Comparison of ENCODE assay signal across 11 cellular contexts in genomic region chr14:104640681-104641080, GRCh38. TPM values are rescaled to one million over a fixed set of nuclear protein-coding genes. Genes with fewer than 3 reads are reported as not detected.
A peak's percentile ranks its signal among the peaks of the same experiment; 100 is the strongest.
DNase-seq lines count a peak whose midpoint lies in the region; ATAC-seq and TF ChIP-seq lines count a peak whose summit lies in the region.
"Had no signal": no experiment of that assay in that cellular context is flagged by ENCODE, and none has a peak within 500 bp of the region (broad histone marks: within the 10 kb centered on the region; RNA-seq: fewer than 3 reads in every experiment).

No MANE protein-coding gene starts in this region.

- H2AK5ac ChIP-seq in IMR-90 (ENCODE audit: low read depth, low read length), result no peak overlapping the region

- no peaks in the 10 kb centered on the region for H3K9me1 ChIP-seq in IMR-90 (ENCODE audit: insufficient read depth, low read length)

- WGBS in IMR-90 (ENCODE audit: extremely low coverage in 2 of 2, insufficient read length in 1 of 2), 2 experiments, result 93% methylated on average over 3 of the region's 10 CpGs; no CpG with 5 or more reads in 1 of the 2 experiments

- no peak overlapping the region for H3K18ac ChIP-seq in IMR-90 (ENCODE audit: low read depth, low read length)

- H4K20me1 ChIP-seq in BLaER1, result no peaks in the 10 kb centered on the region
- no peaks in the 10 kb centered on the region for H4K20me1 ChIP-seq in IMR-90 (ENCODE audit: insufficient read depth, low read length)

- H3K36me3 ChIP-seq in BLaER1, result no peaks in the 10 kb centered on the region
- no peaks in the 10 kb centered on the region for H3K36me3 ChIP-seq in IMR-90 (ENCODE audit: control insufficient read depth, insufficient read depth, low read length)

- no TSS peak for BruUV-seq in IMR-90 (replicated peaks; lab: Mats Ljungman, UMichigan)

- TF ChIP-seq CTCF in GM13977 (IDR thresholded peaks at IDR 0.05; ENCODE audit: extremely low read depth, insufficient read depth, missing control alignments) (no peak), IMR-90 (conservative IDR thresholded peaks at IDR 0.05; ENCODE audit: low read depth, low read length) (no peak)

- no peak overlapping the region for H2BK120ac ChIP-seq in IMR-90 (ENCODE audit: low read depth, low read length)

- H2AFZ ChIP-seq in IMR-90 (replicated peaks; ENCODE audit: low read length, poor library complexity), result peak overlapping the region; percentile 84
- H2AFZ ChIP-seq: GM23248 had no signal

- no peaks in the 10 kb centered on the region for H3K36me3 Mint-ChIP-seq in activated naive CD4-positive, alpha-beta T cell treated with anti-CD3 and anti-CD28 coated beads, Interleukin-2, amount 50 U/mL, for 72 hours
- H3K36me3 Mint-ChIP-seq: CD4-positive, CD25-positive, alpha-beta regulatory T cell had no signal

- H3K9me3 ChIP-seq in BLaER1 (peaks cover 5% of the 10 kb centered on the region; the same call in 1 of the 2 replicates), IMR-90 (ENCODE audit: control insufficient read depth, insufficient read depth, low read length) (peaks cover 4% of the 10 kb centered on the region)

- H3K4me1 ChIP-seq in BLaER1 (peaks cover 77% of the 10 kb centered on the region), IMR-90 (ENCODE audit: control insufficient read depth, insufficient read depth, low read length) (no peaks in the 10 kb centered on the region)

- no peak overlapping the region for H2BK15ac ChIP-seq in IMR-90 (ENCODE audit: low read depth, low read length)

- H3K23ac ChIP-seq in IMR-90 (ENCODE audit: low read depth, low read length), result no peak overlapping the region

- dilution Hi-C loops in IMR-90 (cut with HindIII; ENCODE audit: low sequenced_read_pairs, unreplicated experiment), result no loop called here

- H4K91ac ChIP-seq in IMR-90 (ENCODE audit: insufficient read depth, low read depth, low read length), result no peak overlapping the region

- no peak overlapping the region for H2BK5ac ChIP-seq in IMR-90 (ENCODE audit: low read depth, low read length, poor library complexity, severe bottlenecking)

- H3K9ac ChIP-seq in BLaER1 (0 out of 2 replicates have a peak overlapping the region, but pooled peaks have one; percentile 15), IMR-90 (ENCODE audit: low read depth, low read length) (no peak overlapping the region)
- H3K9ac ChIP-seq: GM23248 had no signal

- H3K56ac ChIP-seq in IMR-90 (ENCODE audit: extremely low read depth, insufficient read depth, low read length), result no peak overlapping the region

- no peak for ATAC-seq in IMR-90 (ENCODE audit: low read depth)
- peak; percentile 5 for ATAC-seq in sciatic nerve
- ATAC-seq in HG03521 (IDR thresholded peaks at IDR 0.05; ENCODE audit: unreplicated experiment), result no peak
- no peak for ATAC-seq in activated naive CD4-positive, alpha-beta T cell treated with anti-CD3 and anti-CD28 coated beads, Interleukin-2, amount 50 U/mL, for 72 hours

- in situ Hi-C loops in GM13977 (cut with MboI; ENCODE audit: low pct_unique_long_range_greater_than_20kb, low sequenced_read_pairs, unreplicated experiment) (no loop called here), IMR-90 (cut with MboI; ENCODE audit: low sequenced_read_pairs) (loop anchor here (10.0 to 25.0 kb wide), 2 partner anchors 506 to 553 kb away; partner anchors contain the start of genes ASPG and KIF26A)

- peak overlapping the region; percentile 56; the same call in 1 of the 2 replicates for H3K27ac ChIP-seq in BLaER1
- no peak overlapping the region for H3K27ac ChIP-seq in IMR-90 (ENCODE audit: insufficient read depth, low read length)
- H3K27ac ChIP-seq: GM23248, HL-60 had no signal

- no peak for TF ChIP-seq RAD21 in IMR-90 (IDR thresholded peaks at IDR 0.05; ENCODE audit: low read length)

- H2AK9ac ChIP-seq in IMR-90 (replicated peaks; ENCODE audit: low read depth, low read length, poor library complexity), result no peak overlapping the region

- no peak overlapping the region for H4K5ac ChIP-seq in IMR-90 (ENCODE audit: low read depth, low read length)

- H3K14ac ChIP-seq in IMR-90 (replicated peaks; ENCODE audit: low read depth, low read length), result no peak overlapping the region

- H3K79me1 ChIP-seq in IMR-90 (ENCODE audit: low read depth in 1 of 2, low read length in 2 of 2), result no peaks in the 10 kb centered on the region

- H3K27me3 ChIP-seq in BLaER1 (no peaks in the 10 kb centered on the region), IMR-90 (ENCODE audit: control insufficient read depth, insufficient read depth, low read length) (peaks cover 25% of the 10 kb centered on the region)

- intact Hi-C loops in IMR-90 (cut with micrococcal nuclease) (loop anchor here (1.0 kb wide), 2 partner anchors 546 to 562 kb away; no protein-coding TSS in a partner anchor), sciatic nerve (cut with DNase I) (loop anchor here (5.0 kb wide), 1 partner anchor 503 kb away; the partner anchor contains the start of gene KIF26A)

- CTCF ChIA-PET in IMR-90 (lab: Yijun Ruan, JAX), result interaction anchor here (0.8 kb wide), 1 partner anchor 503 kb away, joined by 3 read pairs; no protein-coding TSS in a partner anchor

- no peak for TF ChIP-seq POLR2A in IMR-90 (IDR thresholded peaks at IDR 0.05; ENCODE audit: low read depth, low read length)

- DNase-seq in GM13977 (ENCODE audit: low spot score) (peak; percentile 12), IMR-90 (no peak), sciatic nerve (ENCODE audit: low spot score) (no peak), SW 1271 (lab: John Stamatoyannopoulos, UW) (no peak)
- no peak for DNase-seq in activated naive CD4-positive, alpha-beta T cell treated with anti-CD3 and anti-CD28 coated beads, Interleukin-2, amount 50 U/mL, for 72 hours (ENCODE audit: low spot score in 2 of 2)

- H3K4ac ChIP-seq in IMR-90 (ENCODE audit: low read depth, low read length), result no peak overlapping the region

- H3K4me3 ChIP-seq in BLaER1 (no peak overlapping the region), IMR-90 (ENCODE audit: insufficient read depth, low read depth, low read length) (no peak overlapping the region)
- H3K4me3 ChIP-seq: GM23248 had no signal

- no peak overlapping the region for H2BK20ac ChIP-seq in IMR-90 (ENCODE audit: low read depth, low read length)

- H3K9me3 Mint-ChIP-seq in activated naive CD4-positive, alpha-beta T cell treated with anti-CD3 and anti-CD28 coated beads, Interleukin-2, amount 50 U/mL, for 72 hours, result peaks cover 4 to 7% of the 10 kb centered on the region in 2 donors

- POLR2A ChIA-PET in IMR-90 (lab: Charles Lee; ENCODE audit: unreplicated experiment), result no interaction called here

- H3K4me2 ChIP-seq in BLaER1 (peak overlapping the region; percentile 74), IMR-90 (ENCODE audit: low read depth, low read length) (no peak overlapping the region)

- H3K27ac Mint-ChIP-seq in activated naive CD4-positive, alpha-beta T cell treated with anti-CD3 and anti-CD28 coated beads, Interleukin-2, amount 50 U/mL, for 72 hours, result no peak overlapping the region
- H3K27ac Mint-ChIP-seq: CD4-positive, CD25-positive, alpha-beta regulatory T cell had no signal

- H4K8ac ChIP-seq in IMR-90 (ENCODE audit: low read depth in 2 of 2, low read length in 2 of 2), result no peak overlapping the region

TF ChIP-seq in IMR-90, 13 proteins besides CTCF, POLR2A, EP300 and RAD21:
- TF ChIP-seq RFX5 (IDR thresholded peaks at IDR 0.05; ENCODE audit: low read depth, low read length) (no peak), USF2 (IDR thresholded peaks at IDR 0.05; ENCODE audit: low read depth, low read length) (no peak), RCOR1 (IDR thresholded peaks at IDR 0.05; ENCODE audit: insufficient replicate concordance, low read length) (no peak), MXI1 (IDR thresholded peaks at IDR 0.05; ENCODE audit: borderline replicate concordance, low read depth, low read length) (no peak), CEBPB (IDR thresholded peaks at IDR 0.05; ENCODE audit: low read depth, low read length) (no peak)

RNA-seq across cellular contexts. Expression of gene TMEM179, which starts 36.1 kb away (rescaled TPM):
- total RNA-seq in IMR-90 (2012; rRNA removed) (not detected in 2 replicates), sciatic nerve (4.5 TPM)
- polyA plus RNA-seq in IMR-90 (2012; rRNA removed), result not detected in 2 replicates
- polyA plus RNA-seq in IMR-90 (2012; cell fraction: cytosol; rRNA removed), result 0.12 TPM in 1 of 2 replicates, not detected in the other
- 0.04 and 0.05 TPM in 2 replicates for polyA plus RNA-seq in IMR-90 (2012; cell fraction: nucleus; rRNA removed; ENCODE audit: low replicate concordance)
- total RNA-seq in activated naive CD4-positive, alpha-beta T cell treated with anti-CD3 and anti-CD28 coated beads, Interleukin-2, amount 50 U/mL, for 72 hours, result under 1 TPM in 1 of 2 donors, not detected in 1; 0.23 TPM
- total RNA-seq: Calu3; CD4-positive, CD25-positive, alpha-beta regulatory T cell; GM23248 had no signal
- polyA plus RNA-seq: CD4-positive, CD25-positive, alpha-beta regulatory T cell; GM23248 had no signal

RNA-seq across cellular contexts. Expression of gene INF2, which starts 48.7 kb away (rescaled TPM):
- total RNA-seq in IMR-90 (2012; rRNA removed), result 16.8 and 20.0 TPM in 2 replicates
- polyA plus RNA-seq in IMR-90 (2012; rRNA removed), result 62.1 and 76.2 TPM in 2 replicates
- 39.3 and 68.1 TPM in 2 replicates for polyA plus RNA-seq in IMR-90 (2012; cell fraction: cytosol; rRNA removed)
- 179 and 366 TPM in 2 replicates for polyA plus RNA-seq in IMR-90 (2012; cell fraction: nucleus; rRNA removed; ENCODE audit: low replicate concordance)
- 343 TPM for total RNA-seq in sciatic nerve
- 10 to 100 TPM; 48.6 to 82.7 TPM for total RNA-seq in activated naive CD4-positive, alpha-beta T cell treated with anti-CD3 and anti-CD28 coated beads, Interleukin-2, amount 50 U/mL, for 72 hours
